Comparison of ENCODE assay signal across 20 cellular contexts in genomic region chr1:30635386-30635975, GRCh38.
"Had no signal": no experiment of that assay in that cellular context is flagged by ENCODE, and none has a peak within 500 bp of the region (broad histone marks: within the 10 kb centered on the region; RNA-seq: fewer than 3 reads in every experiment).

No MANE protein-coding gene starts in this region.

- ATAC-seq: esophagus mucosa; gastroesophageal sphincter; left cardiac atrium; naive thymus-derived CD4-positive, alpha-beta T cell; right lobe of liver; stimulated activated naive CD8-positive, alpha-beta T cell treated with anti-CD3 and anti-CD28 coated beads, Interleukin-15, amount 100 ng/mL, for 72 hours; upper lobe of right lung had no signal

- DNase-seq: effector memory CD4-positive, alpha-beta T cell; glutamatergic neuron; kidney; left cardiac atrium; mesendoderm; naive thymus-derived CD4-positive, alpha-beta T cell; nephron progenitor cell; right lobe of liver; stimulated activated CD4-positive, alpha-beta T cell treated with anti-CD3 and anti-CD28 coated beads, Interleukin-2, amount 100 ng/mL, for 24 hours; stimulated activated CD4-positive, alpha-beta T cell treated with anti-CD3 and anti-CD28 coated beads, Interleukin-4, amount 100 ng/mL, for 4 hours; stimulated activated naive B cell treated with anti-CD40 and anti-IgM and Interleukin-4, amounts not matched to agents 10 μg/mL and 1 μg/mL and 100 μg/mL, for 72 hours; stimulated activated naive CD8-positive, alpha-beta T cell treated with anti-CD3 and anti-CD28 coated beads, Interleukin-15, amount 100 ng/mL, for 72 hours; testis; upper lobe of right lung had no signal

- H3K27ac ChIP-seq: gastroesophageal sphincter, neutrophil, right lobe of liver, skin epidermis, testis, tibial nerve, upper lobe of right lung had no signal

- H3K27ac Mint-ChIP-seq: naive thymus-derived CD4-positive, alpha-beta T cell; nephron progenitor cell; stimulated activated naive B cell treated with anti-CD40 and anti-IgM and Interleukin-4, amounts not matched to agents 10 μg/mL and 1 μg/mL and 100 μg/mL, for 72 hours; stimulated activated naive CD8-positive, alpha-beta T cell treated with anti-CD3 and anti-CD28 coated beads, Interleukin-15, amount 100 ng/mL, for 72 hours had no signal

- H3K4me1 ChIP-seq: right lobe of liver, testis, tibial nerve, upper lobe of right lung, vagina had no signal

- H3K4me3 Mint-ChIP-seq: naive thymus-derived CD4-positive, alpha-beta T cell; nephron progenitor cell; stimulated activated naive B cell treated with anti-CD40 and anti-IgM and Interleukin-4, amounts not matched to agents 10 μg/mL and 1 μg/mL and 100 μg/mL, for 72 hours; stimulated activated naive CD8-positive, alpha-beta T cell treated with anti-CD3 and anti-CD28 coated beads, Interleukin-15, amount 100 ng/mL, for 72 hours had no signal

- H3K27me3 ChIP-seq: neutrophil, right lobe of liver, testis, tibial nerve, upper lobe of right lung, vagina had no signal

- H3K27me3 Mint-ChIP-seq: stimulated activated naive CD8-positive, alpha-beta T cell treated with anti-CD3 and anti-CD28 coated beads, Interleukin-15, amount 100 ng/mL, for 72 hours had no signal

- H3K36me3 Mint-ChIP-seq: naive thymus-derived CD4-positive, alpha-beta T cell; stimulated activated naive B cell treated with anti-CD40 and anti-IgM and Interleukin-4, amounts not matched to agents 10 μg/mL and 1 μg/mL and 100 μg/mL, for 72 hours had no signal

- H3K4me3 ChIP-seq: gastroesophageal sphincter, right lobe of liver, skin epidermis, testis, tibial nerve, upper lobe of right lung, vagina had no signal

- H3K36me3 ChIP-seq: gastroesophageal sphincter, neutrophil, right lobe of liver, tibial nerve, upper lobe of right lung, vagina had no signal

- H3K4me1 Mint-ChIP-seq: naive thymus-derived CD4-positive, alpha-beta T cell; stimulated activated naive B cell treated with anti-CD40 and anti-IgM and Interleukin-4, amounts not matched to agents 10 μg/mL and 1 μg/mL and 100 μg/mL, for 72 hours; stimulated activated naive CD8-positive, alpha-beta T cell treated with anti-CD3 and anti-CD28 coated beads, Interleukin-15, amount 100 ng/mL, for 72 hours had no signal

- H3K9me3 Mint-ChIP-seq: nephron progenitor cell; stimulated activated naive B cell treated with anti-CD40 and anti-IgM and Interleukin-4, amounts not matched to agents 10 μg/mL and 1 μg/mL and 100 μg/mL, for 72 hours; stimulated activated naive CD8-positive, alpha-beta T cell treated with anti-CD3 and anti-CD28 coated beads, Interleukin-15, amount 100 ng/mL, for 72 hours had no signal

- H3K9me3 ChIP-seq: gastroesophageal sphincter, neutrophil, right lobe of liver, testis, tibial nerve, upper lobe of right lung, vagina had no signal
